ENCODE assay signal across 33 cellular contexts in the genomic region with DNA sequence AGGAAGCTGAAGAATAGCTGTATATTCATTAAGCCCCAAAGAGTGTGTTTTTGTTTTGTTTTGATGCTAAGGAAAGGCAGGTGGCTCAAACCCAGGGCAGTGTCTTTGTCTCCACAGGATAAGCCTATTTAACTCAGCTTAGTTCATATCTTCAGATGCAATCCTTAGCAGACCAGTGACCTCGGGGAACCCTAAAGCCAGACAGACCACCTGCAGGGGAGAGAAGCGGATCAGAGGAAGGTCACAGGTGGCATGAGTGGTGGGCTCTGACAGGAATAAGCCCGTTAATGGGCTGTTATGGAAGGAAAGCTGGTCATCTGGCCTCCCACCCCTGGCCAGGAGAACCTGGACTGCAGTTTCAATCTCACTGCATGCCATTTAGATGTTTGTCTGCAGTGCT. TPM values are rescaled to one million over a fixed set of nuclear protein-coding genes. Genes with fewer than 3 reads are reported as not detected.
"Had no signal": no experiment of that assay in that cellular context is flagged by ENCODE, and none has a peak within 500 bp of the region (broad histone marks: within the 10 kb centered on the region; RNA-seq: fewer than 3 reads in every experiment).

No MANE protein-coding gene starts in this region.

- H3K4me2 ChIP-seq: KMS-11, PC-9 had no signal

- H3K9ac ChIP-seq: KMS-11 had no signal

- H3K4me3 ChIP-seq: adrenal gland, body of pancreas, breast epithelium, PC-9 had no signal

- H2AFZ ChIP-seq: PC-9 had no signal

- H3K36me3 ChIP-seq: adrenal gland, breast epithelium had no signal

- H3K4me1 ChIP-seq: adrenal gland, breast epithelium had no signal

- H3K27ac ChIP-seq: adrenal gland, body of pancreas, breast epithelium, KMS-11, PC-9 had no signal

- DNase-seq: activated CD4-positive, alpha-beta T cell treated with anti-CD3 and anti-CD28 coated beads, Interleukin-2, amount 10 ng/mL, durations not matched to agents 7 days and 5 days; activated CD4-positive, alpha-beta T cell treated with anti-CD3 and anti-CD28 coated beads, Interleukin-2, amount 50 U/mL, for 48 hours; activated CD8-positive, alpha-beta T cell treated with anti-CD3 and anti-CD28 coated beads, Interleukin-2, amount 10 ng/mL, durations not matched to agents 7 days and 5 days; activated gamma-delta T cell treated with Interleukin-2 at 50 U/mL for 16 hours; activated naive CD4-positive, alpha-beta T cell treated with anti-CD3 and anti-CD28 coated beads for 36 hours; activated T-cell treated with anti-CD3 and anti-CD28 coated beads for 4 hours; activated T-cell treated with anti-CD3 and anti-CD28 coated beads, Interleukin-2, amount 50 U/mL, for 4 hours; adrenal gland; body of pancreas; MM.1S; MV-4-11; NCI-H1092; NCI-H146; NCI-H187; NCI-H2029 treated with DMSO at 0.1 percent for 48 hours; NCI-H2107; NCI-H2171; NCI-H510A; NCI-H526; NK-92 treated with Interleukin-12 subunit alpha and Interleukin-12 subunit beta, amount 100 ng/mL, for 24 hours; PC-9; Right ventricle myocardium superior; T1000 had no signal

- FAIRE-seq: astrocyte, RCC 7860 had no signal

- H3K27me3 ChIP-seq: adrenal gland, body of pancreas, breast epithelium had no signal

- H3K9me3 ChIP-seq: adrenal gland, body of pancreas, breast epithelium had no signal

RNA-seq across cellular contexts. Expression of a gene that starts 30.8 kb away (rescaled TPM):
- total RNA-seq: activated CD4-positive, alpha-beta T cell treated with anti-CD3 and anti-CD28 coated beads, Interleukin-2, amount 10 ng/mL, durations not matched to agents 7 days and 5 days; activated CD8-positive, alpha-beta T cell treated with anti-CD3 and anti-CD28 coated beads, Interleukin-2, amount 10 ng/mL, durations not matched to agents 7 days and 5 days; activated naive CD4-positive, alpha-beta T cell treated with anti-CD3 and anti-CD28 coated beads for 36 hours; activated naive CD4-positive, alpha-beta T cell treated with anti-CD3 and anti-CD28 coated beads, Interleukin-2, amount 50 U/mL, for 72 hours; activated T-cell treated with anti-CD3 and anti-CD28 coated beads, Interleukin-2, amount 50 U/mL, for 4 hours; activated T-helper 1 cell treated with anti-CD3 and anti-CD28 coated beads, Interleukin-12 subunit alpha, Interleukin-12 subunit beta, Interleukin-2, Interleukin-4 antibody, amounts not matched to agents 30 ng/mL and 10 ng/mL and 1 ng/mL, durations not matched to agents 14 hours and 24 hours and 36 hours; adrenal gland; astrocyte; body of pancreas; breast epithelium; cardiac septum; LHCN-M2; PC-9; Right ventricle myocardium superior; T-helper 1 cell treated with Interleukin-12 subunit alpha and Interleukin-12 subunit beta and Interleukin-4 antibody, amounts not matched to agents 30 ng/mL and 1 ng/mL, for 36 hours; T-helper 2 cell treated with Interferon-gamma antibody and Interleukin-4, amounts not matched to agents 100 ng/mL and 5 ng/mL, for 36 hours had no signal
- polyA plus RNA-seq: adrenal gland had no signal

RNA-seq across cellular contexts. Expression of a gene that starts 53.5 kb away (rescaled TPM):
- total RNA-seq: activated CD8-positive, alpha-beta T cell treated with anti-CD3 and anti-CD28 coated beads, Interleukin-2, amount 10 ng/mL, durations not matched to agents 7 days and 5 days; activated naive CD4-positive, alpha-beta T cell treated with anti-CD3 and anti-CD28 coated beads for 36 hours; activated naive CD4-positive, alpha-beta T cell treated with anti-CD3 and anti-CD28 coated beads, Interleukin-2, amount 50 U/mL, for 72 hours; activated T-helper 1 cell treated with anti-CD3 and anti-CD28 coated beads, Interleukin-12 subunit alpha, Interleukin-12 subunit beta, Interleukin-2, Interleukin-4 antibody, amounts not matched to agents 30 ng/mL and 10 ng/mL and 1 ng/mL, durations not matched to agents 14 hours and 24 hours and 36 hours; PC-9 had no signal
